Comparison of ENCODE assay signal across 13 cellular contexts in genomic region chr4:55089922-55090321, GRCh38. TPM values are rescaled to one million over a fixed set of nuclear protein-coding genes. Genes with fewer than 3 reads are reported as not detected.
DNase-seq lines count a peak whose midpoint lies in the region; ATAC-seq and TF ChIP-seq lines count a peak whose summit lies in the region.
"Had no signal": no experiment of that assay in that cellular context is flagged by ENCODE, and none has a peak within 500 bp of the region (broad histone marks: within the 10 kb centered on the region; RNA-seq: fewer than 3 reads in every experiment).

No MANE protein-coding gene starts in this region.

- H4K20me1 ChIP-seq in BLaER1 treated with 17β-estradiol and CSF1 and Interleukin-3, amounts not matched to agents 10 nM and 100 nM: no peaks in the 10 kb centered on the region

- H3K36me3 ChIP-seq in BLaER1 treated with 17β-estradiol and CSF1 and Interleukin-3, amounts not matched to agents 10 nM and 100 nM: no peaks in the 10 kb centered on the region
- H3K36me3 ChIP-seq in esophagus muscularis mucosa (peaks cover 4 to 84% (median 39%) of the 10 kb centered on the region in 4 donors), gastrocnemius medialis (no peaks in the 10 kb centered on the region)

- TF ChIP-seq CTCF in esophagus muscularis mucosa (IDR thresholded peaks at IDR 0.05): no peak
- no peak for TF ChIP-seq CTCF in gastrocnemius medialis (IDR thresholded peaks at IDR 0.05 in 4 of 5, conservative IDR thresholded peaks at IDR 0.05 in 1 of 5)

- 83% methylated on average over 6 of the region's 6 CpGs for WGBS in esophagus muscularis mucosa

- TF ChIP-seq POLR2A in esophagus muscularis mucosa (IDR thresholded peaks at IDR 0.05; ENCODE audit: low read depth) (no peak), gastrocnemius medialis (IDR thresholded peaks at IDR 0.05) (no peak)

- no peak for TF ChIP-seq EP300 in esophagus muscularis mucosa (IDR thresholded peaks at IDR 0.05)

- no peak overlapping the region for H3K9ac ChIP-seq in BLaER1 treated with 17β-estradiol and CSF1 and Interleukin-3, amounts not matched to agents 10 nM and 100 nM

- peak; percentile 77 for ATAC-seq in left ventricle myocardium superior
- peak in 1 of 2 donors; percentile 43 for ATAC-seq in gastrocnemius medialis
- ATAC-seq: CD8-positive, alpha-beta T cell had no signal

- DNase-seq in esophagus muscularis mucosa (ENCODE audit: extremely low spot score) (peak; percentile 31), left ventricle myocardium superior (no peak), gastrocnemius medialis (no peak), NCI-H1092 (lab: John Stamatoyannopoulos, UW) (no peak), pons (ENCODE audit: low spot score) (no peak), glomerular visceral epithelial cell (ENCODE audit: extremely low spot score) (no peak)
- DNase-seq: CD8-positive, alpha-beta T cell; COR-L47; DND-41; GDM1 had no signal

- in situ Hi-C loops in gastrocnemius medialis (cut with MboI; ENCODE audit: low sequenced_read_pairs in 4 of 4): no loop called here

- H3K27ac ChIP-seq in BLaER1 treated with 17β-estradiol and CSF1 and Interleukin-3, amounts not matched to agents 10 nM and 100 nM: no peak overlapping the region
- no peak overlapping the region for H3K27ac ChIP-seq in esophagus muscularis mucosa (replicated peaks in 1 of 4)
- peak overlapping the region in 3 of 4 donors; percentile 47 to 55 (median 54) for H3K27ac ChIP-seq in gastrocnemius medialis
- H3K27ac ChIP-seq: HL-60 had no signal

- H3K9me3 ChIP-seq in BLaER1 treated with 17β-estradiol and CSF1 and Interleukin-3, amounts not matched to agents 10 nM and 100 nM (replicated peaks in 1 of 11): no peaks in the 10 kb centered on the region
- H3K9me3 ChIP-seq in esophagus muscularis mucosa (no peaks in the 10 kb centered on the region), gastrocnemius medialis (no peaks in the 10 kb centered on the region)

- no peaks in the 10 kb centered on the region for H3K27me3 ChIP-seq in BLaER1 treated with 17β-estradiol and CSF1 and Interleukin-3, amounts not matched to agents 10 nM and 100 nM
- H3K27me3 ChIP-seq in esophagus muscularis mucosa (no peaks in the 10 kb centered on the region), gastrocnemius medialis (no peaks in the 10 kb centered on the region)

- peaks cover 0 to 79% (median 54%) of the 10 kb centered on the region in 10 experiments; a peak in 16 of 20 replicates for H3K4me1 ChIP-seq in BLaER1 treated with 17β-estradiol and CSF1 and Interleukin-3, amounts not matched to agents 10 nM and 100 nM
- H3K4me1 ChIP-seq in esophagus muscularis mucosa: peaks cover 20 to 23% (median 22%) of the 10 kb centered on the region in 4 donors
- H3K4me1 ChIP-seq in gastrocnemius medialis: peaks cover 8 to 24% of the 10 kb centered on the region in 2 donors

- intact Hi-C loops in esophagus muscularis mucosa (cut with DNase I) (no loop called here), left ventricle myocardium superior (cut with micrococcal nuclease) (no loop called here), gastrocnemius medialis (cut with DNase I; ENCODE audit: low total_unique reads) (no loop called here)

- no peak overlapping the region for H3K4me3 ChIP-seq in BLaER1 treated with 17β-estradiol and CSF1 and Interleukin-3, amounts not matched to agents 10 nM and 100 nM
- H3K4me3 ChIP-seq in esophagus muscularis mucosa (no peak overlapping the region), gastrocnemius medialis (no peak overlapping the region)

- H3K4me2 ChIP-seq in BLaER1 treated with 17β-estradiol and CSF1 and Interleukin-3, amounts not matched to agents 10 nM and 100 nM: peak overlapping the region in 8 of 11 experiments; percentile 10 to 80 (median 56); a peak in 14 of 22 replicates

RNA-seq across cellular contexts. Expression of gene KDR, which starts 35.5 kb away (rescaled TPM):
- total RNA-seq in esophagus muscularis mucosa (100 to 1,000 TPM in 1 of 4 donors, 10 to 100 TPM in 3; 39.5 to 104 (median 61.7) TPM), left ventricle myocardium superior (21.2 TPM), gastrocnemius medialis (10 to 100 TPM in 2 of 4 donors, 1 to 10 TPM in 2; 7.4 to 14.8 (median 10.6) TPM)
- total RNA-seq: B cell; CD8-positive, alpha-beta T cell had no signal

Comparison
In these comparisons a context has a peak if more than half of its experiments do, and no peak if none do; other contexts are left out.
1. H3K27ac ChIP-seq: peak in gastrocnemius medialis (3 of 4); none in BLaER1 treated with 17β-estradiol and CSF1 and Interleukin-3, amounts not matched to agents 10 nM and 100 nM (0 of 11) and esophagus muscularis mucosa (0 of 4).